1 cellular context compared by ENCODE assay signal in the genomic region with DNA sequence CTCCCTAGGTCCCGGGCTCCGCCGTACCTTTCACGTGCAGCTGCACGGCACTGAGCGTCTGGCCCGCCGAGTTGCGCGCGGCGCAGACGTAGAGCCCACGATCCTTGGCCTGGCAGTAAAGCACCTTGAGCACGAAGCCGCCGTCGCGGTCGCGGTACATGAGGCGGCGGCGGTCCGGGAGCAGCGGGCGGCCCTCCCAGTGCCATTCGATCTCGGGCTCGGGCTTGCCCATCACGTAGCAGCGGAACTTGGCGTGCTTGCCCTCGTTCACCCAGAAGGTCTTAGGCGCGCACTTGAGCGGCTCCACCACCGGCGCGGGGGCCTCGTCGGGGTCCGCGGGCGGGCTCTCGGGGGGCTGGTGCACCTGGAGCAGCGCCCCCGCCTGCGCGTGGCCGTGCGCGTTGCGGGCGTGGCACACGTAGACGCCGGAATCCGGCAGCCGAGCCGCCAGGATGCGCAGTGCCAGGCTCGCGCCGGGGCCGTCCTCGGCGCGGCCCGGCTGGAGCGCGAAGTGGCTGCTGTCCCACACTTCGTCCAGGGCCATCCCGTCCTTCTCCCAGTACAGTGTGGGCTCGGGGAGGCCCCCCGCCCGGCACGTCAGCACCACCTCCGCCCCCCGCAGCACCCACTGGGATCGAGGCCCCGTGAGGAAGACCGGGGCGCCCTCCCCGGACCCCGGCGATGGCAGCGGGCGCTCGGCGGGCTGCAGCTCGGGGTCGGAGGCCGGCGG.
TF ChIP-seq lines count a peak whose summit lies in the region.

No MANE protein-coding gene starts in this region.

TF ChIP-seq in HepG2, 621 proteins besides CTCF, POLR2A, EP300 and RAD21 (continued from another document and continues in another):
- TF ChIP-seq, protein P1, sequence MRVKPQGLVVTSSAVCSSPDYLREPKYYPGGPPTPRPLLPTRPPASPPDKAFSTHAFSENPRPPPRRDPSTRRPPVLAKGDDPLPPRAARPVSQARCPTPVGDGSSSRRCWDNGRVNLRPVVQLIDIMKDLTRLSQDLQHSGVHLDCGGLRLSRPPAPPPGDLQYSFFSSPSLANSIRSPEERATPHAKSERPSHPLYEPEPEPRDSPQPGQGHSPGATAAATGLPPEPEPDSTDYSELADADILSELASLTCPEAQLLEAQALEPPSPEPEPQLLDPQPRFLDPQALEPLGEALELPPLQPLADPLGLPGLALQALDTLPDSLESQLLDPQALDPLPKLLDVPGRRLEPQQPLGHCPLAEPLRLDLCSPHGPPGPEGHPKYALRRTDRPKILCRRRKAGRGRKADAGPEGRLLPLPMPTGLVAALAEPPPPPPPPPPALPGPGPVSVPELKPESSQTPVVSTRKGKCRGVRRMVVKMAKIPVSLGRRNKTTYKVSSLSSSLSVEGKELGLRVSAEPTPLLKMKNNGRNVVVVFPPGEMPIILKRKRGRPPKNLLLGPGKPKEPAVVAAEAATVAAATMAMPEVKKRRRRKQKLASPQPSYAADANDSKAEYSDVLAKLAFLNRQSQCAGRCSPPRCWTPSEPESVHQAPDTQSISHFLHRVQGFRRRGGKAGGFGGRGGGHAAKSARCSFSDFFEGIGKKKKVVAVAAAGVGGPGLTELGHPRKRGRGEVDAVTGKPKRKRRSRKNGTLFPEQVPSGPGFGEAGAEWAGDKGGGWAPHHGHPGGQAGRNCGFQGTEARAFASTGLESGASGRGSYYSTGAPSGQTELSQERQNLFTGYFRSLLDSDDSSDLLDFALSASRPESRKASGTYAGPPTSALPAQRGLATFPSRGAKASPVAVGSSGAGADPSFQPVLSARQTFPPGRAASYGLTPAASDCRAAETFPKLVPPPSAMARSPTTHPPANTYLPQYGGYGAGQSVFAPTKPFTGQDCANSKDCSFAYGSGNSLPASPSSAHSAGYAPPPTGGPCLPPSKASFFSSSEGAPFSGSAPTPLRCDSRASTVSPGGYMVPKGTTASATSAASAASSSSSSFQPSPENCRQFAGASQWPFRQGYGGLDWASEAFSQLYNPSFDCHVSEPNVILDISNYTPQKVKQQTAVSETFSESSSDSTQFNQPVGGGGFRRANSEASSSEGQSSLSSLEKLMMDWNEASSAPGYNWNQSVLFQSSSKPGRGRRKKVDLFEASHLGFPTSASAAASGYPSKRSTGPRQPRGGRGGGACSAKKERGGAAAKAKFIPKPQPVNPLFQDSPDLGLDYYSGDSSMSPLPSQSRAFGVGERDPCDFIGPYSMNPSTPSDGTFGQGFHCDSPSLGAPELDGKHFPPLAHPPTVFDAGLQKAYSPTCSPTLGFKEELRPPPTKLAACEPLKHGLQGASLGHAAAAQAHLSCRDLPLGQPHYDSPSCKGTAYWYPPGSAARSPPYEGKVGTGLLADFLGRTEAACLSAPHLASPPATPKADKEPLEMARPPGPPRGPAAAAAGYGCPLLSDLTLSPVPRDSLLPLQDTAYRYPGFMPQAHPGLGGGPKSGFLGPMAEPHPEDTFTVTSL (CRISPR knock-in tag; IDR thresholded peaks at IDR 0.05; ENCODE audit: borderline replicate concordance): 0 out of 2 replicates have a peak, but pooled peaks have one; percentile 12
- TF ChIP-seq ZNF460 (CRISPR knock-in tag; IDR thresholded peaks at IDR 0.05; ENCODE audit: borderline replicate concordance) (no peak), DZIP1 (CRISPR knock-in tag; IDR thresholded peaks at IDR 0.05) (no peak), ZNF615 (CRISPR knock-in tag; IDR thresholded peaks at IDR 0.05; ENCODE audit: borderline replicate concordance) (no peak), ZNF841 (CRISPR knock-in tag; IDR thresholded peaks at IDR 0.05; ENCODE audit: borderline replicate concordance) (no peak), SALL1 (CRISPR knock-in tag; IDR thresholded peaks at IDR 0.05) (peak; percentile 58; the same call in 1 of the 2 replicates), ISL2 (CRISPR knock-in tag; IDR thresholded peaks at IDR 0.05) (no peak), RFXANK (CRISPR knock-in tag; IDR thresholded peaks at IDR 0.05) (no peak), HNRNPH1 (optimal IDR thresholded peaks at IDR 0.05; ENCODE audit: low read depth, low read length) (no peak), RXRB (CRISPR knock-in tag; IDR thresholded peaks at IDR 0.05; ENCODE audit: borderline replicate concordance) (no peak), HOXA3 (CRISPR knock-in tag; IDR thresholded peaks at IDR 0.05) (no peak; the same call in none of the 2 replicates), AGO2 (optimal IDR thresholded peaks at IDR 0.05; ENCODE audit: low read depth, low read length) (peak; percentile 87), NAIF1 (CRISPR knock-in tag; IDR thresholded peaks at IDR 0.05; ENCODE audit: borderline replicate concordance) (no peak), ZNF232 (CRISPR knock-in tag; IDR thresholded peaks at IDR 0.05; ENCODE audit: borderline replicate concordance) (no peak), ZNF670 (CRISPR knock-in tag; IDR thresholded peaks at IDR 0.05; ENCODE audit: borderline replicate concordance) (peak; percentile 64; the same call in 1 of the 2 replicates), ZNF296 (CRISPR knock-in tag; conservative IDR thresholded peaks at IDR 0.05) (no peak), ZNF317 (CRISPR knock-in tag; IDR thresholded peaks at IDR 0.05) (no peak), KLF11 (CRISPR knock-in tag; IDR thresholded peaks at IDR 0.05) (no peak), ZMYM2 (CRISPR knock-in tag; IDR thresholded peaks at IDR 0.05) (no peak), HHEX (CRISPR knock-in tag; IDR thresholded peaks at IDR 0.05) (no peak), SAP130 (CRISPR knock-in tag; IDR thresholded peaks at IDR 0.05; ENCODE audit: low read depth) (peak; percentile 55; the same call in 1 of the 2 replicates), ZNF556 (CRISPR knock-in tag; IDR thresholded peaks at IDR 0.05; ENCODE audit: borderline replicate concordance) (no peak), ZNF672 (CRISPR knock-in tag; IDR thresholded peaks at IDR 0.05) (no peak), ZNF660 (CRISPR knock-in tag; IDR thresholded peaks at IDR 0.05; ENCODE audit: borderline replicate concordance, low read depth) (no peak), TEF (CRISPR knock-in tag; IDR thresholded peaks at IDR 0.05) (no peak), KMT2A (CRISPR knock-in tag; IDR thresholded peaks at IDR 0.05) (no peak), ZNF776 (CRISPR knock-in tag; IDR thresholded peaks at IDR 0.05) (no peak), U2AF1 (optimal IDR thresholded peaks at IDR 0.05; ENCODE audit: low read depth, low read length) (no peak), MBNL3 (CRISPR knock-in tag; conservative IDR thresholded peaks at IDR 0.05) (no peak), SOX5 (CRISPR knock-in tag; IDR thresholded peaks at IDR 0.05; ENCODE audit: borderline replicate concordance) (no peak), DBP (CRISPR knock-in tag; IDR thresholded peaks at IDR 0.05; ENCODE audit: not compliant biosample characterization) (no peak), KLF12 (CRISPR knock-in tag; IDR thresholded peaks at IDR 0.05; ENCODE audit: borderline replicate concordance) (no peak), ZNF337 (CRISPR knock-in tag; IDR thresholded peaks at IDR 0.05; ENCODE audit: borderline replicate concordance, low read depth) (no peak), ZMYM4 (CRISPR knock-in tag; IDR thresholded peaks at IDR 0.05) (0 out of 2 replicates have a peak, but pooled peaks have one; percentile 2), ZNF781 (CRISPR knock-in tag; IDR thresholded peaks at IDR 0.05; ENCODE audit: borderline replicate concordance, not compliant biosample characterization) (no peak), BCL6 (CRISPR knock-in tag; IDR thresholded peaks at IDR 0.05) (no peak; the same call in 1 of the 2 replicates), HNRNPL (IDR thresholded peaks at IDR 0.05; ENCODE audit: low read depth, low read length) (peak; percentile 64), ONECUT2 (CRISPR knock-in tag; IDR thresholded peaks at IDR 0.05) (no peak), CAMTA2 (CRISPR knock-in tag; IDR thresholded peaks at IDR 0.05; ENCODE audit: borderline replicate concordance) (0 out of 2 replicates have a peak, but pooled peaks have one; percentile 22), FOXA1 (IDR thresholded peaks at IDR 0.05) (no peak), FOXA1 (CRISPR knock-in tag; IDR thresholded peaks at IDR 0.05) (0 out of 2 replicates have a peak, but pooled peaks have one; percentile 7), U2AF2 (IDR thresholded peaks at IDR 0.05; ENCODE audit: low read depth, low read length) (no peak), MBD4 (IDR thresholded peaks at IDR 0.05; ENCODE audit: borderline replicate concordance, low read length) (no peak), GATAD1 (CRISPR knock-in tag; IDR thresholded peaks at IDR 0.05) (no peak), MTA1 (CRISPR knock-in tag; IDR thresholded peaks at IDR 0.05; ENCODE audit: borderline replicate concordance) (peak; percentile 36; the same call in 1 of the 2 replicates), FOXM1 (CRISPR knock-in tag; IDR thresholded peaks at IDR 0.05) (no peak), PLSCR1 (CRISPR knock-in tag; IDR thresholded peaks at IDR 0.05; ENCODE audit: borderline replicate concordance) (no peak), ZNF788 (CRISPR knock-in tag; IDR thresholded peaks at IDR 0.05; ENCODE audit: borderline replicate concordance) (0 out of 2 replicates have a peak, but pooled peaks have one; percentile 6), KLF9 (CRISPR knock-in tag; IDR thresholded peaks at IDR 0.05; ENCODE audit: low read depth) (no peak), ETV5 (CRISPR knock-in tag; IDR thresholded peaks at IDR 0.05; ENCODE audit: borderline replicate concordance) (0 out of 2 replicates have a peak, but pooled peaks have one; percentile 28), NBN (conservative IDR thresholded peaks at IDR 0.05) (no peak), ZNF761 (CRISPR knock-in tag; conservative IDR thresholded peaks at IDR 0.05) (no peak), ZNF510 (CRISPR knock-in tag; IDR thresholded peaks at IDR 0.05; ENCODE audit: low read depth) (no peak)
- TF ChIP-seq, protein P2, sequence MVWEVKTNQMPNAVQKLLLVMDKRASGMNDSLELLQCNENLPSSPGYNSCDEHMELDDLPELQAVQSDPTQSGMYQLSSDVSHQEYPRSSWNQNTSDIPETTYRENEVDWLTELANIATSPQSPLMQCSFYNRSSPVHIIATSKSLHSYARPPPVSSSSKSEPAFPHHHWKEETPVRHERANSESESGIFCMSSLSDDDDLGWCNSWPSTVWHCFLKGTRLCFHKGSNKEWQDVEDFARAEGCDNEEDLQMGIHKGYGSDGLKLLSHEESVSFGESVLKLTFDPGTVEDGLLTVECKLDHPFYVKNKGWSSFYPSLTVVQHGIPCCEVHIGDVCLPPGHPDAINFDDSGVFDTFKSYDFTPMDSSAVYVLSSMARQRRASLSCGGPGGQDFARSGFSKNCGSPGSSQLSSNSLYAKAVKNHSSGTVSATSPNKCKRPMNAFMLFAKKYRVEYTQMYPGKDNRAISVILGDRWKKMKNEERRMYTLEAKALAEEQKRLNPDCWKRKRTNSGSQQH (CRISPR knock-in tag; IDR thresholded peaks at IDR 0.05; ENCODE audit: low read depth): 0 out of 2 replicates have a peak, but pooled peaks have one; percentile 62
- TF ChIP-seq, protein P3, sequence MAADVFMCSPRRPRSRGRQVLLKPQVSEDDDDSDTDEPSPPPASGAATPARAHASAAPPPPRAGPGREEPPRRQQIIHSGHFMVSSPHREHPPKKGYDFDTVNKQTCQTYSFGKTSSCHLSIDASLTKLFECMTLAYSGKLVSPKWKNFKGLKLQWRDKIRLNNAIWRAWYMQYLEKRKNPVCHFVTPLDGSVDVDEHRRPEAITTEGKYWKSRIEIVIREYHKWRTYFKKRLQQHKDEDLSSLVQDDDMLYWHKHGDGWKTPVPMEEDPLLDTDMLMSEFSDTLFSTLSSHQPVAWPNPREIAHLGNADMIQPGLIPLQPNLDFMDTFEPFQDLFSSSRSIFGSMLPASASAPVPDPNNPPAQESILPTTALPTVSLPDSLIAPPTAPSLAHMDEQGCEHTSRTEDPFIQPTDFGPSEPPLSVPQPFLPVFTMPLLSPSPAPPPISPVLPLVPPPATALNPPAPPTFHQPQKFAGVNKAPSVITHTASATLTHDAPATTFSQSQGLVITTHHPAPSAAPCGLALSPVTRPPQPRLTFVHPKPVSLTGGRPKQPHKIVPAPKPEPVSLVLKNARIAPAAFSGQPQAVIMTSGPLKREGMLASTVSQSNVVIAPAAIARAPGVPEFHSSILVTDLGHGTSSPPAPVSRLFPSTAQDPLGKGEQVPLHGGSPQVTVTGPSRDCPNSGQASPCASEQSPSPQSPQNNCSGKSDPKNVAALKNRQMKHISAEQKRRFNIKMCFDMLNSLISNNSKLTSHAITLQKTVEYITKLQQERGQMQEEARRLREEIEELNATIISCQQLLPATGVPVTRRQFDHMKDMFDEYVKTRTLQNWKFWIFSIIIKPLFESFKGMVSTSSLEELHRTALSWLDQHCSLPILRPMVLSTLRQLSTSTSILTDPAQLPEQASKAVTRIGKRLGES (CRISPR knock-in tag; IDR thresholded peaks at IDR 0.05; ENCODE audit: borderline replicate concordance): no peak
